22 cellular contexts compared by ENCODE assay signal in the genomic region with DNA sequence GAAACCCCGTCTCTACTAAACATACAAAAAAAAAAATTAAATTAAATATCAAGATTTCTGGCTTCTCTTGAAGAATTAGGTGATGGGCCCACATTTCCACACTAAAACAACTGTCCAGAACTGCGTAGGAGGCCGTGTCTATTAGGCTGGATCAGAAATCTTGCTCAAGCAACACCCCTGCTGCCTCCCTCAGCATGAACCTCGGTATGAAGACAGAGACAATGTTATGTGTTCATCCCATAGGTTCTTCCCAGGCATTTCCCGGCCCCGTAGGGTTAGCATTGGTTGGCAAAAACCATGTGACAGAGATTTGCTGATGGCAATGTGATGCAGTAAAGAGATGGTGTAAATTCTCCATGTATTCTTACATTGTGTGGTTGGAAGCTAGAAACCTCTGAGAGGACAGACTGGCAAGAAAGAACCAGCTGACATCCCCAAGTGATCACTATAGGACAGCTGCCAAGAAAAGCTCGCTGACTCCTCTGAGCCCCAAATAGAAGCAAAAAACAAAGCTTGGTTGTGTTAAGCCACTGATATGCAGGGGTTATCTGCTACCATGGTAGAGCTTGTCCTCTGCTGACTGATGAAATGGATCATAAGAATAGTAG. TPM values are rescaled to one million over a fixed set of nuclear protein-coding genes. Genes with fewer than 3 reads are reported as not detected.
DNase-seq lines count a peak whose midpoint lies in the region; ATAC-seq and TF ChIP-seq lines count a peak whose summit lies in the region.
"Had no signal": no experiment of that assay in that cellular context is flagged by ENCODE, and none has a peak within 500 bp of the region (broad histone marks: within the 10 kb centered on the region; RNA-seq: fewer than 3 reads in every experiment).

No MANE protein-coding gene starts in this region.

- H3K36me3 Mint-ChIP-seq in H9 (ENCODE audit: insufficient read depth in 1 of 3, low read depth in 3 of 3), result peaks cover 25 to 47% (median 42%) of the 10 kb centered on the region in 3 experiments
- H3K36me3 Mint-ChIP-seq: type B pancreatic cell had no signal

- 87% methylated on average over 7 of the region's 7 CpGs for WGBS in suprapubic skin
- WGBS in H9 (ENCODE audit: extremely low coverage, insufficient read length, low lambda C conversion rate), result no CpG with 5 or more reads among the region's 7 CpGs

- no peaks in the 10 kb centered on the region; the same call in 1 of the 2 replicates for H3K79me2 ChIP-seq in H9 (ENCODE audit: insufficient read depth, low read length)

- peaks cover 6 to 15% of the 10 kb centered on the region in 2 experiments; a peak in 3 of 4 replicates for H3K4me1 Mint-ChIP-seq in H9
- H3K4me1 Mint-ChIP-seq: activated CD4-positive, alpha-beta T cell treated with anti-CD3 and anti-CD28 coated beads, Interleukin-2, amount 10 ng/mL, durations not matched to agents 24 days and 14 days; naive thymus-derived CD4-positive, alpha-beta T cell had no signal

- H3K4me2 ChIP-seq in H9 (ENCODE audit: insufficient read depth, insufficient read length, low read length), result no peak overlapping the region

- H3K27ac Mint-ChIP-seq in H9, result no peak overlapping the region
- H3K27ac Mint-ChIP-seq: activated CD4-positive, alpha-beta T cell treated with anti-CD3 and anti-CD28 coated beads, Interleukin-2, amount 10 ng/mL, durations not matched to agents 24 days and 14 days; activated T-cell treated with anti-CD3 and anti-CD28 coated beads, Interleukin-2, amount 50 U/mL, for 24 hours; HFFc6; naive thymus-derived CD4-positive, alpha-beta T cell had no signal

- H4K5ac ChIP-seq in H9 (ENCODE audit: insufficient read length, low read depth, low read length), result no peak overlapping the region

- H3K27me3 ChIP-seq in layer of hippocampus (ENCODE audit: control insufficient read depth, insufficient read depth, low read length), result no peaks in the 10 kb centered on the region
- no peaks in the 10 kb centered on the region for H3K27me3 ChIP-seq in suprapubic skin
- H3K27me3 ChIP-seq in H9 (ENCODE audit: insufficient read depth, low read length), result no peaks in the 10 kb centered on the region

- H3K4me1 ChIP-seq in suprapubic skin (peaks cover 24% of the 10 kb centered on the region), H9 (ENCODE audit: insufficient read depth, low read length) (no peaks in the 10 kb centered on the region)

- peaks cover 5% of the 10 kb centered on the region for H3K79me1 ChIP-seq in H9 (ENCODE audit: insufficient read depth, low read depth, low read length, poor library complexity, severe bottlenecking)

- in situ Hi-C loops in SK-MEL-5 (cut with HindIII; ENCODE audit: low pct_unique_long_range_greater_than_20kb, low sequenced_read_pairs), result no loop called here

- peak overlapping the region; percentile 24 for H3K27ac ChIP-seq in layer of hippocampus (ENCODE audit: low read depth, low read length)
- peak overlapping the region; percentile 9 for H3K27ac ChIP-seq in suprapubic skin
- no peak overlapping the region for H3K27ac ChIP-seq in H9 (ENCODE audit: insufficient read length, low read depth, low read length)
- H3K27ac ChIP-seq: C4-2B, VCaP had no signal

- no peak overlapping the region for H3K23ac ChIP-seq in H9 (ENCODE audit: insufficient read length, low read depth, low read length)

- no peak overlapping the region for H2BK5ac ChIP-seq in H9 (ENCODE audit: insufficient read length, low read length)

- no peak overlapping the region for H3K4me3 Mint-ChIP-seq in H9
- H3K4me3 Mint-ChIP-seq: activated CD4-positive, alpha-beta T cell treated with anti-CD3 and anti-CD28 coated beads, Interleukin-2, amount 10 ng/mL, durations not matched to agents 24 days and 14 days; activated T-cell treated with anti-CD3 and anti-CD28 coated beads, Interleukin-2, amount 50 U/mL, for 24 hours; HFFc6; naive thymus-derived CD4-positive, alpha-beta T cell; type B pancreatic cell had no signal

- H3K4ac ChIP-seq in H9 (ENCODE audit: low read depth, low read length), result no peak overlapping the region

- H2BK120ac ChIP-seq in H9 (ENCODE audit: low read depth, low read length, poor library complexity, severe bottlenecking), result no peak overlapping the region

- no peak overlapping the region for H3K18ac ChIP-seq in H9 (ENCODE audit: insufficient read length, low read depth, low read length)

- H3K9me3 ChIP-seq in suprapubic skin, result no peaks in the 10 kb centered on the region
- H3K9me3 ChIP-seq in H9 (ENCODE audit: control insufficient read depth, low read depth, low read length), result peaks cover 12% of the 10 kb centered on the region

- H2BK12ac ChIP-seq in H9 (ENCODE audit: insufficient read length, low read depth, low read length), result no peak overlapping the region

- no peak for TF ChIP-seq CTCF in suprapubic skin (IDR thresholded peaks at IDR 0.05)
- no peak for TF ChIP-seq CTCF in H9 (conservative IDR thresholded peaks at IDR 0.05)

- no peaks in the 10 kb centered on the region for H3K36me3 ChIP-seq in suprapubic skin

- no peak overlapping the region for H4K8ac ChIP-seq in H9 (replicated peaks; ENCODE audit: insufficient read length, low read depth, low read length)

- no peak overlapping the region for H3K4me3 ChIP-seq in suprapubic skin

- H2AFZ ChIP-seq in H9 (ENCODE audit: low read length), result no peak overlapping the region

- H3K14ac ChIP-seq in H9 (ENCODE audit: insufficient read depth, low read length), result no peak overlapping the region

- DNase-seq in SK-MEL-5 (ENCODE audit: low read depth, low spot score) (peak; percentile 95), foreskin melanocyte (peak; percentile 99), suprapubic skin (ENCODE audit: low spot score in 2 of 2) (no peak), H9 (no peak)
- no peak for DNase-seq in activated effector memory CD4-positive, alpha-beta T cell treated with Interleukin-2 at 50 U/mL for 16 hours
- DNase-seq: activated CD4-positive, alpha-beta T cell treated with anti-CD3 and anti-CD28 coated beads, Interleukin-2, amount 10 ng/mL, durations not matched to agents 24 days and 14 days; activated T-cell treated with anti-CD3 and anti-CD28 coated beads, Interleukin-2, amount 50 U/mL, for 24 hours; effector CD8-positive, alpha-beta T cell; HFFc6; left colon; mesendoderm; naive thymus-derived CD4-positive, alpha-beta T cell; NCI-H1436 treated with DMSO at 0.1 percent for 48 hours; NCI-H2107; NCI-H446 treated with DMSO at 0.1 percent for 48 hours; small intestine; stimulated activated CD4-positive, alpha-beta T cell treated with anti-CD3 and anti-CD28 coated beads, Interleukin-2, amount 100 ng/mL, for 24 hours had no signal

- no peak for ATAC-seq in GM21717 (IDR thresholded peaks at IDR 0.05; ENCODE audit: unreplicated experiment)
- ATAC-seq: left colon; naive thymus-derived CD4-positive, alpha-beta T cell had no signal

- H3T11ph ChIP-seq in H9 (ENCODE audit: low read length), result no peak overlapping the region

- TF ChIP-seq POLR2A in suprapubic skin (IDR thresholded peaks at IDR 0.05), result no peak

- no peak overlapping the region for H3K56ac ChIP-seq in H9 (ENCODE audit: insufficient read length, low read depth, low read length)

- no peaks in the 10 kb centered on the region for H4K20me1 ChIP-seq in H9 (ENCODE audit: control insufficient read depth, insufficient read depth, insufficient read length)

- no peak overlapping the region for H2BK20ac ChIP-seq in H9 (ENCODE audit: low read depth, low read length, poor library complexity, severe bottlenecking)

- H2BK15ac ChIP-seq in H9 (ENCODE audit: low read depth, low read length), result no peak overlapping the region

- H3K9me3 Mint-ChIP-seq in H9, result peaks cover 24 to 29% of the 10 kb centered on the region in 2 experiments
- H3K9me3 Mint-ChIP-seq: activated CD4-positive, alpha-beta T cell treated with anti-CD3 and anti-CD28 coated beads, Interleukin-2, amount 10 ng/mL, durations not matched to agents 24 days and 14 days; activated T-cell treated with anti-CD3 and anti-CD28 coated beads, Interleukin-2, amount 50 U/mL, for 24 hours; HFFc6 had no signal

- no peak overlapping the region for H2AK5ac ChIP-seq in H9 (ENCODE audit: insufficient read length, low read length)

- no peak overlapping the region for H3K9ac ChIP-seq in H9 (ENCODE audit: extremely low read depth, insufficient read length, low read length)

- H3K23me2 ChIP-seq in H9 (ENCODE audit: insufficient read length, low read depth, low read length, poor library complexity, severe bottlenecking), result no peaks in the 10 kb centered on the region

- H4K91ac ChIP-seq in H9 (ENCODE audit: insufficient read length, low read depth, low read length), result no peak overlapping the region

- TF ChIP-seq EP300 in suprapubic skin (IDR thresholded peaks at IDR 0.05), result no peak

- H3K27me3 Mint-ChIP-seq in H9 (ENCODE audit: low read depth), result no peaks in the 10 kb centered on the region

RNA-seq across cellular contexts. Expression of gene EBNA1BP2, which starts 34.5 kb away (rescaled TPM):
- total RNA-seq in SK-MEL-5 (2014; rRNA removed; shearing (Covaris generic)), result 146 and 172 TPM in 2 replicates
- 121 and 128 TPM in 2 replicates for polyA plus RNA-seq in SK-MEL-5 (2015; cell fraction: cytosol; rRNA removed)
- polyA plus RNA-seq in SK-MEL-5 (2015; cell fraction: nucleus; rRNA removed), result 112 and 120 TPM in 2 replicates
- total RNA-seq in suprapubic skin (10 to 100 TPM; 34.7 to 67.0 (median 56.4) TPM), H9 (2021) (84.3 and 84.7 TPM in 2 replicates)

RNA-seq across cellular contexts. Expression of gene CFAP57, which starts 34.6 kb away (rescaled TPM):
- total RNA-seq in SK-MEL-5 (2014; rRNA removed; shearing (Covaris generic)), result not detected in 2 replicates
- polyA plus RNA-seq in SK-MEL-5 (2015; cell fraction: cytosol; rRNA removed), result not detected in 2 replicates
- not detected in 2 replicates for polyA plus RNA-seq in SK-MEL-5 (2015; cell fraction: nucleus; rRNA removed)
- total RNA-seq in suprapubic skin (under 1 TPM in 3 of 4 donors, not detected in 1; 0.10 to 0.81 (median 0.11) TPM), H9 (2021) (0.11 and 0.33 TPM in 2 replicates)
- total RNA-seq: left colon had no signal
- polyA plus RNA-seq: naive thymus-derived CD4-positive, alpha-beta T cell had no signal

Comparison
In these comparisons a context has a peak if more than half of its experiments do, and no peak if none do; other contexts are left out.
1. DNase-seq: peak in SK-MEL-5 (single experiment) and foreskin melanocyte (single experiment); none in suprapubic skin (0 of 2), activated effector memory CD4-positive, alpha-beta T cell treated with Interleukin-2 at 50 U/mL for 16 hours (single experiment) and H9 (single experiment).